In the genomic region with DNA sequence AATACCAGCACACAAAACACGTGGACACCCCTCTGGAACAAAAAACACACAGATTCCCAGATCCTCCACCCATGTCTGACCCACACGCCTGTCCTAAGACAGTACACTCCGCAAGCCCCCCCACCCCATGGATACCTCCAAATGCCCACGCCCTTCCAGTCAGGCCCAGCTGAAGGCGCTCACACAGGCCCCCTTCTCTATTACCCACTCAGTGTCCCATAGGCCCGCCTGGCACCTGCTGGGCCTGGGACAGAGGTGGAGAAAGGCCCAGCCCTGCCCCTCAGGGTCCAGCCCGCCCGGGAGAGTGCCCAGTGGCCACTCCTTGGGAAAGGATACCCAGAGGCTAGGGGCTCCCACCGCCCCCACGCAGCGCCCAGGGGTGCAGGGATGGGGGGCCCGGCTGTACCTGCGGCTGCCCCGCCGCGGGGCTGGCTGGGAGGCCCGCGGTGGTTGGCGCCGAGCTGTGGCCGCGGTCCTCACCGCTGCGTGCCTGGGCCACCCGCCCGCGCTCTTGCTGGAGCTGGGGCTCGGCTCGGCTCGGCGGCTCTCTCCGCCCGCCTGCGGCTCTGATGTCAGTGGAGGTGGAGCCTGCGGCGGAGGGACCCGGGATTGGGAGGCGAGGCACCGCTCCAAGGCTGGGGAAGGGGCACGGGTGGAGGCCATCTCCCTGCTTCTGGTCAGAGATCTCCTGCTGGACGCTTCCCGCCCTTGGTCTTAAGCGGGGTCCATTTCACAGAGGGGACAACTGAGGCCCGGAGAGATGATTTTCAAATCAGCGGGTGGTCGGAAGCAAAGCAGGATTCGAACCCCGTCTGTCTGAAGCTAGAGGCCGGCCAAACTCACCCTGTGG, we compare ENCODE assay signal across 8 cellular contexts. TPM values are rescaled to one million over a fixed set of nuclear protein-coding genes. Genes with fewer than 3 reads are reported as not detected.
DNase-seq lines count a peak whose midpoint lies in the region; ATAC-seq and TF ChIP-seq lines count a peak whose summit lies in the region.

A gene (minus strand): TSS at position 522 of the 850 bp plus-strand sequence. CDS start 2,198 bp downstream, outside the sequence.

- TF ChIP-seq CTCF in C4-2B (conservative IDR thresholded peaks at IDR 0.05) = no peak
- no peak for TF ChIP-seq CTCF in left lung (IDR thresholded peaks at IDR 0.05)

- H3K27me3 ChIP-seq in left lung = no peaks in the 10 kb centered on the region

- ATAC-seq in GM21360 (IDR thresholded peaks at IDR 0.05; ENCODE audit: unreplicated experiment) (peak; percentile 64), left lung (peak; percentile 98)

- no peaks in the 10 kb centered on the region for H3K9me3 ChIP-seq in left lung

- peaks cover 0 to 11% of the 10 kb centered on the region in 2 donors for H3K36me3 ChIP-seq in left lung

- H3K27ac ChIP-seq in C4-2B (peak within 1 kb of the TSS; percentile 88), left lung (peak within 1 kb of the TSS; percentile 69)

- H3K4me1 ChIP-seq in left lung = peaks cover 12 to 46% of the 10 kb centered on the region in 2 donors

- DNase-seq in NCI-H146 (lab: John Stamatoyannopoulos, UW) (peak; percentile 55), dermis microvascular lymphatic vessel endothelial cell (ENCODE audit: low read depth in 2 of 2) (peak in 1 of 2 donors; percentile 68), left lung (peak; percentile 88 to 96), DMS114 treated with DMSO at 0.1 percent for 48 hours (lab: John Stamatoyannopoulos, UW; ENCODE audit: unreplicated experiment) (no peak)
- DNase-seq in activated CD4-positive, alpha-beta T cell treated with anti-CD3 and anti-CD28 coated beads, Interleukin-2, amount 50 U/mL, for 4 hours = peak; percentile 44 to 51
- peak; percentile 73 for DNase-seq in stimulated activated CD4-positive, alpha-beta T cell treated with anti-CD3 and anti-CD28 coated beads, Interleukin-1b, Interleukin-23, amount 100 ng/mL, for 48 hours

- peak within 1 kb of the TSS; percentile 63 to 89 for H3K4me3 ChIP-seq in left lung

- intact Hi-C loops in left lung (cut with DNase I) = no loop called here

RNA-seq across cellular contexts. Expression of the gene that starts here (rescaled TPM):
- 24.7 and 33.1 TPM in 2 replicates for total RNA-seq in dermis microvascular lymphatic vessel endothelial cell
- total RNA-seq in left lung = 10 to 100 TPM; 29.1 to 37.5 TPM
